ENCODE assay signal across 13 cellular contexts in genomic region chr4:184392748-184393334, GRCh38.
A peak's percentile ranks its signal among the peaks of the same experiment; 100 is the strongest.
DNase-seq lines count a peak whose midpoint lies in the region; ATAC-seq and TF ChIP-seq lines count a peak whose summit lies in the region.
"Had no signal": no experiment of that assay in that cellular context is flagged by ENCODE, and none has a peak within 500 bp of the region (broad histone marks: within the 10 kb centered on the region; RNA-seq: fewer than 3 reads in every experiment).

No MANE protein-coding gene starts in this region.

- H3K9me3 ChIP-seq in lower lobe of right lung (no peaks in the 10 kb centered on the region), stomach (no peaks in the 10 kb centered on the region)
- H3K9me3 ChIP-seq: SJCRH30 had no signal

- H3K4me1 ChIP-seq in lower lobe of right lung, result peaks cover 31% of the 10 kb centered on the region
- peaks cover 4 to 54% (median 14%) of the 10 kb centered on the region in 4 donors for H3K4me1 ChIP-seq in stomach
- H3K4me1 ChIP-seq: SJCRH30 had no signal

- TF ChIP-seq POLR2A in stomach (IDR thresholded peaks at IDR 0.05), result no peak

- intact Hi-C loops in lower lobe of right lung (cut with DNase I), result no loop called here
- intact Hi-C loops in stomach (cut with DNase I; ENCODE audit: low total_unique reads), result no loop called here

- no peak for TF ChIP-seq CTCF in coronary artery (IDR thresholded peaks at IDR 0.05)
- TF ChIP-seq CTCF in lower lobe of right lung (IDR thresholded peaks at IDR 0.05), result no peak
- TF ChIP-seq CTCF in stomach (IDR thresholded peaks at IDR 0.05), result no peak

- 75 to 92% (median 86%) methylated on average over 11 to 12 of the region's 12 CpGs for WGBS in stomach, 5 donors

- H3K27me3 ChIP-seq in lower lobe of right lung (ENCODE audit: low read depth) (no peaks in the 10 kb centered on the region), stomach (no peaks in the 10 kb centered on the region)
- H3K27me3 ChIP-seq: brain microvascular endothelial cell, SJCRH30 had no signal

- H3K36me3 ChIP-seq in lower lobe of right lung (peaks cover 97% of the 10 kb centered on the region), stomach (peaks cover 45 to 98% (median 95%) of the 10 kb centered on the region in 4 donors)
- H3K36me3 ChIP-seq: SJCRH30 had no signal

- peak; percentile 81 to 83 for ATAC-seq in lower lobe of right lung
- ATAC-seq in GM18861 (IDR thresholded peaks at IDR 0.05; ENCODE audit: unreplicated experiment), result no peak
- ATAC-seq in HG02610 (IDR thresholded peaks at IDR 0.05; ENCODE audit: unreplicated experiment), result no peak
- no peak for ATAC-seq in GM21786 (IDR thresholded peaks at IDR 0.05; ENCODE audit: unreplicated experiment)
- ATAC-seq: activated T-cell treated with anti-CD3 and anti-CD28 coated beads, Interleukin-2, amount 50 U/mL, for 72 hours had no signal

- no peak for TF ChIP-seq EP300 in stomach (IDR thresholded peaks at IDR 0.05)

- peak overlapping the region; percentile 24 for H3K4me3 ChIP-seq in coronary artery
- peak overlapping the region; percentile 20 for H3K4me3 ChIP-seq in lower lobe of right lung
- no peak overlapping the region for H3K4me3 ChIP-seq in stomach
- H3K4me3 ChIP-seq: SJCRH30 had no signal

- H3K27ac ChIP-seq in coronary artery, result peak overlapping the region in 1 of 2 donors; percentile 77
- H3K27ac ChIP-seq in lower lobe of right lung, result peak overlapping the region; percentile 63
- peak overlapping the region in 4 of 5 donors; percentile 33 to 76 (median 55) for H3K27ac ChIP-seq in stomach
- H3K27ac ChIP-seq: brain microvascular endothelial cell, SJCRH30 had no signal

- DNase-seq in MV-4-11 (lab: John Stamatoyannopoulos, UW) (peak; percentile 94), coronary artery (ENCODE audit: low spot score) (peak; percentile 35), lower lobe of right lung (no peak), stomach (no peak), cerebellum (ENCODE audit: low spot score) (no peak)
- DNase-seq: activated T-cell treated with anti-CD3 and anti-CD28 coated beads, Interleukin-2, amount 50 U/mL, for 72 hours; brain microvascular endothelial cell; NCI-H1092; SJCRH30; stimulated activated CD4-positive, alpha-beta T cell treated with anti-CD3 and anti-CD28 coated beads, Interleukin-2, amount 100 ng/mL, for 48 hours had no signal

Comparison
In these comparisons a context has a peak if more than half of its experiments do, and no peak if none do; other contexts are left out.
1. DNase-seq: peak in MV-4-11 (single experiment) and coronary artery (single experiment); none in lower lobe of right lung (single experiment), stomach (single experiment) and cerebellum (single experiment).
2. H3K4me3 ChIP-seq: peak in coronary artery (single experiment) and lower lobe of right lung (single experiment); none in stomach (0 of 4).
3. ATAC-seq: peak in lower lobe of right lung (2 of 2); none in GM18861 (single experiment), HG02610 (single experiment) and GM21786 (single experiment).